ENCODE assay signal across 18 cellular contexts in genomic region chr3:160999268-160999667, GRCh38.
DNase-seq lines count a peak whose midpoint lies in the region; ATAC-seq, FAIRE-seq and TF ChIP-seq lines count a peak whose summit lies in the region.
"Had no signal": no experiment of that assay in that cellular context is flagged by ENCODE, and none has a peak within 500 bp of the region (broad histone marks: within the 10 kb centered on the region; RNA-seq: fewer than 3 reads in every experiment).

No MANE protein-coding gene starts in this region.

- peak; percentile 62 for DNase-seq in DMS53 (lab: John Stamatoyannopoulos, UW)
- peak; percentile 21 for DNase-seq in RKO (ENCODE audit: low spot score)
- DNase-seq in foreskin keratinocyte, result peak; percentile 23 to 56
- DNase-seq in head of caudate nucleus, result no peak
- DNase-seq in germinal center (ENCODE audit: low spot score), result no peak
- no peak for DNase-seq in HTR-8/SVneo (ENCODE audit: insufficient read length, low spot score)
- DNase-seq: activated T-cell treated with anti-CD3 and anti-CD28 coated beads, Interleukin-2, amount 50 U/mL, for 24 hours; AML-193; anterior cingulate cortex; DMS79; hippocampal formation; left colon; NCI-H1436; posterior cingulate gyrus; RPMI8226; testis had no signal

- H3K27ac ChIP-seq in foreskin keratinocyte, result no peak overlapping the region
- H3K27ac ChIP-seq: testis had no signal

- ATAC-seq in GM21723 (IDR thresholded peaks at IDR 0.05; ENCODE audit: unreplicated experiment) (peak; percentile 48), foreskin keratinocyte (peak; percentile 93), GM21447 (IDR thresholded peaks at IDR 0.05; ENCODE audit: unreplicated experiment) (no peak)
- ATAC-seq: left colon had no signal

- intact Hi-C loops in head of caudate nucleus (cut with DNase I), result no loop called here

- TF ChIP-seq CTCF in foreskin keratinocyte (conservative IDR thresholded peaks at IDR 0.05), result peak; percentile 44

- FAIRE-seq in HTR-8/SVneo (lab: Jason Lieb, UNC), result no peak

- H3K4me1 ChIP-seq in foreskin keratinocyte, result no peaks in the 10 kb centered on the region
- H3K4me1 ChIP-seq: testis had no signal

- no peaks in the 10 kb centered on the region for H3K27me3 ChIP-seq in foreskin keratinocyte
- H3K27me3 ChIP-seq: testis had no signal

Comparison
In these comparisons a context has a peak if more than half of its experiments do, and no peak if none do; other contexts are left out.
1. DNase-seq: peak in DMS53 (single experiment), RKO (single experiment) and foreskin keratinocyte (2 of 2); none in head of caudate nucleus (0 of 42), germinal center (single experiment) and HTR-8/SVneo (single experiment).